In the genomic region with DNA sequence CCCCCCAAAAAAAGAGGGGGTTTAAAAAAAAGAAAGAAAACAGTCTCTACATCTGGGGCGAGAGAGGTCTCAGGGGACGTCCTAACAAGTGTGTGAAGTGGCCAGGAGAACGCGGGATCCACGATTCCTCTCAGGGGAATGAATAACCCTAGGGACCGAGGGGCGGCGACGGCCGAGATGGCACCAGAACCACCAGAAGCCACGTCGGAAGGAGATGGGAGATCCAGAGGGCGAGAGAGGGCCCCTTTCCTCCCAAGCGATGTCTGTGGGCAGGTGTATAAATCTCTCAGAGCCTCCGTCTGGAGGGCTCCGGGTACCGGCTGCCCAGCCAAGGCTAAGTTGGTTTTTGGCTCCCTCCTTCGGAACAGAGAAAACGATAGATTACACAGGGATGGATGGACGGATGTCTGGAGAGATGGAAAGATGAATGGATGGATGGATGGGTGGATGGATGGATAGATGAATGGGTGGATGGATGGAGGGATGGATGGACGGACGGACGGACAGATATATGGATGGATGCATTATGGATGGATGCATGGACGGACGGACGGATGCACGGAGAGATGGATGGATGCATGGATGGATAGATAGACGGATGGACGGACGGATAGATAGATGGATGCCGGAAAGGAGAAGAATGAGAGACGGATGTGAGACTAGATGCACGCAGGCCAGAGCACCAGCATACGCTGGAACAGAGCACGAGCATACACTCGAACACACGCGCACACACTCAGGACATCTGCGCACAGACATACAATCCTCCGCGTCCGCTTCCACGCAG, we compare ENCODE assay signal across 8 cellular contexts. TPM values are rescaled to one million over a fixed set of nuclear protein-coding genes. Genes with fewer than 3 reads are reported as not detected.
DNase-seq lines count a peak whose midpoint lies in the region; ATAC-seq and TF ChIP-seq lines count a peak whose summit lies in the region.

No MANE protein-coding gene starts in this region.

- H3K4me3 Mint-ChIP-seq in CD4-positive, alpha-beta T cell = peak overlapping the region; percentile 92
- H3K4me3 Mint-ChIP-seq in activated T-helper 1 cell treated with anti-CD3 and anti-CD28 coated beads, Interleukin-12 subunit alpha, Interleukin-12 subunit beta, Interleukin-2, Interleukin-4 antibody, amounts not matched to agents 30 ng/mL and 10 ng/mL and 1 ng/mL, durations not matched to agents 14 hours and 24 hours and 36 hours = peak overlapping the region; percentile 84

- H3K27ac Mint-ChIP-seq in CD4-positive, alpha-beta T cell = peak overlapping the region; percentile 78
- H3K27ac Mint-ChIP-seq in activated T-helper 1 cell treated with anti-CD3 and anti-CD28 coated beads, Interleukin-12 subunit alpha, Interleukin-12 subunit beta, Interleukin-2, Interleukin-4 antibody, amounts not matched to agents 30 ng/mL and 10 ng/mL and 1 ng/mL, durations not matched to agents 14 hours and 24 hours and 36 hours = no peak overlapping the region

- ATAC-seq in CD4-positive, alpha-beta T cell (ENCODE audit: poor library complexity) = peak; percentile 26
- ATAC-seq in GM21381 (IDR thresholded peaks at IDR 0.05; ENCODE audit: unreplicated experiment) (no peak), GM19463 (IDR thresholded peaks at IDR 0.05; ENCODE audit: unreplicated experiment) (no peak)

- peak overlapping the region; percentile 88 for H3K4me3 ChIP-seq in Loucy (ENCODE audit: low read length, poor library complexity, severe bottlenecking)

- peaks cover 18% of the 10 kb centered on the region; the same call in 1 of the 2 replicates for H3K79me2 ChIP-seq in Loucy (ENCODE audit: insufficient read depth, low read length)

- H3K36me3 Mint-ChIP-seq in CD4-positive, alpha-beta T cell (ENCODE audit: low read depth) = peaks cover 39% of the 10 kb centered on the region
- peaks cover 5% of the 10 kb centered on the region for H3K36me3 Mint-ChIP-seq in activated T-helper 1 cell treated with anti-CD3 and anti-CD28 coated beads, Interleukin-12 subunit alpha, Interleukin-12 subunit beta, Interleukin-2, Interleukin-4 antibody, amounts not matched to agents 30 ng/mL and 10 ng/mL and 1 ng/mL, durations not matched to agents 14 hours and 24 hours and 36 hours (ENCODE audit: low read depth)

- no peaks in the 10 kb centered on the region for H3K9me3 Mint-ChIP-seq in CD4-positive, alpha-beta T cell
- H3K9me3 Mint-ChIP-seq in activated T-helper 1 cell treated with anti-CD3 and anti-CD28 coated beads, Interleukin-12 subunit alpha, Interleukin-12 subunit beta, Interleukin-2, Interleukin-4 antibody, amounts not matched to agents 30 ng/mL and 10 ng/mL and 1 ng/mL, durations not matched to agents 14 hours and 24 hours and 36 hours = no peaks in the 10 kb centered on the region

- peaks cover 28% of the 10 kb centered on the region for H3K27me3 Mint-ChIP-seq in CD4-positive, alpha-beta T cell
- peaks cover 65% of the 10 kb centered on the region for H3K27me3 Mint-ChIP-seq in activated T-helper 1 cell treated with anti-CD3 and anti-CD28 coated beads, Interleukin-12 subunit alpha, Interleukin-12 subunit beta, Interleukin-2, Interleukin-4 antibody, amounts not matched to agents 30 ng/mL and 10 ng/mL and 1 ng/mL, durations not matched to agents 14 hours and 24 hours and 36 hours (ENCODE audit: insufficient read depth)

- peak; percentile 19 for TF ChIP-seq CTCF in CD4-positive, alpha-beta T cell (IDR thresholded peaks at IDR 0.05)
- TF ChIP-seq CTCF in Loucy (conservative IDR thresholded peaks at IDR 0.05; ENCODE audit: low read length) = no peak

- peak in 7 of 10 experiments; percentile 8 to 33 (median 17) for DNase-seq in CD4-positive, alpha-beta T cell
- peak; percentile 2 for DNase-seq in activated T-helper 1 cell treated with anti-CD3 and anti-CD28 coated beads, Interleukin-12 subunit alpha, Interleukin-12 subunit beta, Interleukin-2, Interleukin-4 antibody, amounts not matched to agents 30 ng/mL and 10 ng/mL and 1 ng/mL, durations not matched to agents 14 hours and 24 hours and 36 hours (ENCODE audit: low spot score)
- peak in 29 of 42 donors; percentile 23 to 74 (median 38) for DNase-seq in head of caudate nucleus
- peak; percentile 38 for DNase-seq in renal cortical epithelial cell (ENCODE audit: low read depth)
- no peak for DNase-seq in putamen (ENCODE audit: low spot score)

- no peak overlapping the region for H3K9ac ChIP-seq in Loucy (ENCODE audit: low read depth, low read length, poor library complexity, severe bottlenecking)

- H4K20me1 ChIP-seq in Loucy (ENCODE audit: insufficient read depth, low read length, poor library complexity, severe bottlenecking) = no peaks in the 10 kb centered on the region

- peaks cover 61% of the 10 kb centered on the region for H3K4me1 Mint-ChIP-seq in CD4-positive, alpha-beta T cell (ENCODE audit: low read depth)
- peaks cover 33% of the 10 kb centered on the region for H3K4me1 Mint-ChIP-seq in activated T-helper 1 cell treated with anti-CD3 and anti-CD28 coated beads, Interleukin-12 subunit alpha, Interleukin-12 subunit beta, Interleukin-2, Interleukin-4 antibody, amounts not matched to agents 30 ng/mL and 10 ng/mL and 1 ng/mL, durations not matched to agents 14 hours and 24 hours and 36 hours (ENCODE audit: low read depth)

- H3F3A ChIP-seq in Loucy (ENCODE audit: low read depth) = no peaks in the 10 kb centered on the region

- no peak overlapping the region for H3K27ac ChIP-seq in CD4-positive, alpha-beta T cell (ENCODE audit: low read depth, low read length)

- POLR2A ChIA-PET in CD4-positive, alpha-beta T cell (lab: Charles Lee) = interaction anchor here (0.8 to 3.9 kb wide), 6 partner anchors 12 to 86 kb away, joined by 3 to 106 read pairs (median 4); no protein-coding TSS in a partner anchor

- no peak overlapping the region for H2AFZ ChIP-seq in Loucy (ENCODE audit: low read length)

- peak overlapping the region; percentile 99 for H3K4me2 ChIP-seq in Loucy (ENCODE audit: low read depth, low read length, poor library complexity, severe bottlenecking)

- H3K9me2 ChIP-seq in Loucy (replicated peaks; ENCODE audit: low read depth, low read length) = no peaks in the 10 kb centered on the region

- CTCF ChIA-PET in CD4-positive, alpha-beta T cell (lab: Charles Lee) = no interaction called here

- peaks cover 24% of the 10 kb centered on the region for H3K4me1 ChIP-seq in Loucy (ENCODE audit: insufficient read depth, low read length, poor library complexity, severe bottlenecking)

- intact Hi-C loops in CD4-positive, alpha-beta T cell (cut with DNase I, micrococcal nuclease) = loop anchor here (2.0 to 10.0 kb wide), 6 partner anchors 16 to 1833 kb away; no protein-coding TSS in a partner anchor
- intact Hi-C loops in activated T-helper 1 cell treated with anti-CD3 and anti-CD28 coated beads, Interleukin-12 subunit alpha, Interleukin-12 subunit beta, Interleukin-2, Interleukin-4 antibody, amounts not matched to agents 30 ng/mL and 10 ng/mL and 1 ng/mL, durations not matched to agents 14 hours and 24 hours and 36 hours (cut with micrococcal nuclease) = loop anchor here (2.0 to 10.0 kb wide), 8 partner anchors 22 to 1928 kb away; no protein-coding TSS in a partner anchor
- intact Hi-C loops in head of caudate nucleus (cut with DNase I) = loop anchor here (5.0 kb wide), 1 partner anchor 1838 kb away; no protein-coding TSS in a partner anchor

- H3K9me3 ChIP-seq in CD4-positive, alpha-beta T cell (ENCODE audit: control insufficient read depth, low read length) = no peaks in the 10 kb centered on the region
- no peaks in the 10 kb centered on the region for H3K9me3 ChIP-seq in Loucy (ENCODE audit: insufficient read depth, low read depth, low read length)

- no peaks in the 10 kb centered on the region for H3K36me3 ChIP-seq in Loucy (ENCODE audit: insufficient read depth, low read length)

- H3K27me3 ChIP-seq in CD4-positive, alpha-beta T cell (ENCODE audit: control insufficient read depth, insufficient read depth, low read length) = peaks cover 36% of the 10 kb centered on the region
- no peaks in the 10 kb centered on the region for H3K27me3 ChIP-seq in Loucy (ENCODE audit: insufficient read depth, low read length, poor library complexity, severe bottlenecking)

RNA-seq across cellular contexts. Expression of a gene that starts 1.6 kb away (rescaled TPM):
- total RNA-seq in CD4-positive, alpha-beta T cell = 10 to 100 TPM; 85.7 to 86.5 TPM
- total RNA-seq in activated T-helper 1 cell treated with anti-CD3 and anti-CD28 coated beads, Interleukin-12 subunit alpha, Interleukin-12 subunit beta, Interleukin-2, Interleukin-4 antibody, amounts not matched to agents 30 ng/mL and 10 ng/mL and 1 ng/mL, durations not matched to agents 14 hours and 24 hours and 36 hours = 0.22 and 0.23 TPM in 2 replicates
- 7.1 and 15.8 TPM in 2 replicates for total RNA-seq in renal cortical epithelial cell
